In the genomic region with DNA sequence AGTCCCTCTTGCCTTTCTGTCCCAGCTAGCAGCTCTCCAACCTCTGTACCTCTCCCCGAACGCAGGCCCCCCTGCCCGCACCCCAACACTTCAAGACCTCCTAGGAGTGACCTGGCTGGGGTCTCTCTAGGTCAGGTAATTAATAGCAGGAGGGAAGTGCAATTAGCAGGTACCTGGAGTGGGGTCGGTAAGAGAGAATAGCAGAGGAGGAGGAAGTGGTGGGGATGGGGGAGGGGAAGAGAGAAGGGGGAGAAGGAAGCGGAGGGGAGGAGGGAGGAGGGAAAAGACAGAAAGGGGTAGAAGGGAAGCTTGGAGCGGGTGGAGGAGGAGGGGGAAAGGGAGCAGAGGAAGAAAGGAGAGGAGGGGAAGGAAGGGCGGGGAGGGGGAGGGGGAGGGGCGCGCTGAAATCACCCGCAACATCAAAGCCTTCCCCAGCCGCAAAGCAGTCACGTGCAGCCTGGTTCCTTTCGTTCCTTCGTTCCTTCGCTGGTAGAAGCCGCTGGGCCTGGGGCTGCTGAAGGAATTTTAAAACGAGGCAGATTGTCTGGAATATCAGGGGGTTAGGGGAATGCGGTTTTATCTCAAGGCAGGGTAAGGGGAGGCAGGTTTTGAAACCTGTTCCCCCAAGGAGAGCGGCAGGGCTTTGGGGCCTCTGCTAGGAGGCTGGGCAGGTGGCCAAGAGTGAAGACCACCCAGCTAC, we compare ENCODE assay signal across 8 cellular contexts. TPM values are rescaled to one million over a fixed set of nuclear protein-coding genes. Genes with fewer than 3 reads are reported as not detected.
DNase-seq lines count a peak whose midpoint lies in the region; ATAC-seq and TF ChIP-seq lines count a peak whose summit lies in the region.

No MANE protein-coding gene starts in this region.

- H3K27me3 ChIP-seq in heart left ventricle: peaks cover 0 to 8% (median 5%) of the 10 kb centered on the region in 9 donors

- DNase-seq in Kasumi-1 (lab: John Stamatoyannopoulos, UW) (peak; percentile 76 to 79), heart left ventricle (peak in 3 of 5 donors; percentile 32 to 53 (median 48)), AG08396 (ENCODE audit: low spot score) (no peak)
- DNase-seq in activated CD4-positive, alpha-beta T cell treated with anti-CD3 and anti-CD28 coated beads for 1 hour: peak; percentile 35
- DNase-seq in stimulated activated CD8-positive, alpha-beta memory T cell treated with anti-CD3 and anti-CD28 coated beads, Interleukin-12 subunit alpha, Interleukin-12 subunit beta, amount 100 ng/mL, for 4 hours (ENCODE audit: low read depth): peak; percentile 18

- no peak for TF ChIP-seq CTCF in heart left ventricle (IDR thresholded peaks at IDR 0.05)

- H3K4me3 ChIP-seq in heart left ventricle: peak overlapping the region in 3 of 12 donors; percentile 10 to 16 (median 15)

- peak overlapping the region in 1 of 12 donors; percentile 69 for H3K27ac ChIP-seq in heart left ventricle

- TF ChIP-seq POLR2A in heart left ventricle (IDR thresholded peaks at IDR 0.05): no peak

- ATAC-seq in heart left ventricle (peak in 2 of 4 donors; percentile 17 to 53), GM18858 (IDR thresholded peaks at IDR 0.05; ENCODE audit: unreplicated experiment) (no peak), GM19351 (IDR thresholded peaks at IDR 0.05; ENCODE audit: unreplicated experiment) (no peak), GM19455 (IDR thresholded peaks at IDR 0.05; ENCODE audit: unreplicated experiment) (no peak)

- intact Hi-C loops in heart left ventricle (cut with DNase I): loop anchor here in 1 of 10 donors (5.0 kb wide), 1 partner anchor 48 kb away; no protein-coding TSS in a partner anchor

- H3K4me1 ChIP-seq in heart left ventricle: peaks cover 0 to 22% (median 3%) of the 10 kb centered on the region in 12 donors

- no peaks in the 10 kb centered on the region for H3K36me3 ChIP-seq in heart left ventricle

- WGBS in heart left ventricle, 4 donors: 25 to 38% (median 31%) methylated on average over 19 of the region's 19 CpGs

- no peaks in the 10 kb centered on the region for H3K9me3 ChIP-seq in heart left ventricle

RNA-seq across cellular contexts. Expression of gene TCF20, which starts 29.3 kb away (rescaled TPM):
- total RNA-seq in heart left ventricle: 10 to 100 TPM; 12.1 to 25.7 (median 15.8) TPM
- polyA plus RNA-seq in heart left ventricle: 1 to 10 TPM; 5.2 to 8.0 TPM
